In genomic region chr20:4936392-4936850, GRCh38 we compare ENCODE assay signal across 27 cellular contexts.
"Had no signal": no experiment of that assay in that cellular context is flagged by ENCODE, and none has a peak within 500 bp of the region (broad histone marks: within the 10 kb centered on the region; RNA-seq: fewer than 3 reads in every experiment).

No MANE protein-coding gene starts in this region.

- DNase-seq: cerebellar nuclear complex; effector memory CD4-positive, alpha-beta T cell; foreskin keratinocyte; glutamatergic neuron; heart right ventricle; hypothalamus; immature natural killer cell; islet precursor cell; left ventricle myocardium superior; lower lobe of right lung; mucosa of descending colon; naive B cell; pancreas; stimulated activated CD4-positive, alpha-beta T cell treated with anti-CD3 and anti-CD28 coated beads, Interleukin-2, amount 100 ng/mL, for 24 hours; stimulated activated CD4-positive, alpha-beta T cell treated with anti-CD3 and anti-CD28 coated beads, Interleukin-4, amount 100 ng/mL, for 24 hours; stomach; tibial artery had no signal

- ATAC-seq: foreskin keratinocyte; gastroesophageal sphincter; heart right ventricle; left ventricle myocardium superior; lower lobe of right lung; natural killer cell treated with Interleukin-12 subunit alpha and Interleukin-12 subunit beta and Interleukin-15 and Interleukin-18, amount 100 ng/mL, for 72 hours; sciatic nerve; stimulated activated memory B cell treated with anti-CD40 and anti-IgM and Interleukin-4, amounts not matched to agents 10 μg/mL and 1 μg/mL and 100 μg/mL, for 72 hours had no signal

- H3K4me2 ChIP-seq: smooth muscle cell had no signal

- H3K4me3 ChIP-seq: esophagus muscularis mucosa, gastroesophageal sphincter, heart right ventricle, lower lobe of right lung, mucosa of descending colon, pancreas, smooth muscle cell, stomach, tibial artery had no signal

- H3K27ac Mint-ChIP-seq: mesothelial cell of epicardium; natural killer cell treated with Interleukin-12 subunit alpha and Interleukin-12 subunit beta and Interleukin-15 and Interleukin-18, amount 100 ng/mL, for 72 hours; stimulated activated memory B cell treated with anti-CD40 and anti-IgM and Interleukin-4, amounts not matched to agents 10 μg/mL and 1 μg/mL and 100 μg/mL, for 72 hours; type B pancreatic cell had no signal

- H3K27me3 Mint-ChIP-seq: naive B cell; natural killer cell treated with Interleukin-12 subunit alpha and Interleukin-12 subunit beta and Interleukin-15 and Interleukin-18, amount 100 ng/mL, for 72 hours; stimulated activated memory B cell treated with anti-CD40 and anti-IgM and Interleukin-4, amounts not matched to agents 10 μg/mL and 1 μg/mL and 100 μg/mL, for 72 hours; type B pancreatic cell had no signal

- H3K4me1 Mint-ChIP-seq: mesothelial cell of epicardium, neural crest cell had no signal

- H3K9me3 ChIP-seq: esophagus muscularis mucosa, gastroesophageal sphincter, heart right ventricle, lower lobe of right lung, mucosa of descending colon, neutrophil, pancreas, stomach, tibial artery had no signal

- H3K27me3 ChIP-seq: esophagus muscularis mucosa, foreskin keratinocyte, gastroesophageal sphincter, heart right ventricle, neutrophil, pancreas, stomach, tibial artery had no signal

- H3K27ac ChIP-seq: esophagus muscularis mucosa, foreskin keratinocyte, gastroesophageal sphincter, heart right ventricle, lower lobe of right lung, neutrophil, pancreas, stomach, tibial artery had no signal

- H3K4me1 ChIP-seq: foreskin keratinocyte, heart right ventricle had no signal

- H3K9me3 Mint-ChIP-seq: immature natural killer cell; mesothelial cell of epicardium; naive B cell; natural killer cell treated with Interleukin-12 subunit alpha and Interleukin-12 subunit beta and Interleukin-15 and Interleukin-18, amount 100 ng/mL, for 72 hours; neural crest cell; stimulated activated memory B cell treated with anti-CD40 and anti-IgM and Interleukin-4, amounts not matched to agents 10 μg/mL and 1 μg/mL and 100 μg/mL, for 72 hours; type B pancreatic cell had no signal

- H3K4me3 Mint-ChIP-seq: immature natural killer cell; mesothelial cell of epicardium; naive B cell; natural killer cell treated with Interleukin-12 subunit alpha and Interleukin-12 subunit beta and Interleukin-15 and Interleukin-18, amount 100 ng/mL, for 72 hours; neural crest cell; stimulated activated memory B cell treated with anti-CD40 and anti-IgM and Interleukin-4, amounts not matched to agents 10 μg/mL and 1 μg/mL and 100 μg/mL, for 72 hours; type B pancreatic cell had no signal
